Comparison of ENCODE assay signal across 1 cellular context in genomic region chr11:64317961-64318693, GRCh38.
TF ChIP-seq lines count a peak whose summit lies in the region.

Gene PRDX5, plus strand, starts transcription at chr11:64318121. Its CDS starts 95 bp downstream, at chr11:64318216.

TF ChIP-seq in K562, 482 proteins besides CTCF, POLR2A, EP300 and RAD21 (continued from another document and continues in another):
- TF ChIP-seq REST (CRISPR knock-in tag; IDR thresholded peaks at IDR 0.05; ENCODE audit: low read depth) (peak; percentile 20), PTTG1 (tag; IDR thresholded peaks at IDR 0.05; ENCODE audit: low read depth) (no peak), SMARCA5 (IDR thresholded peaks at IDR 0.05) (peak; percentile 64; the same call in 1 of the 2 replicates), TEAD1 (CRISPR knock-in tag; IDR thresholded peaks at IDR 0.05) (0 out of 4 replicates have a peak, but pooled peaks of 1 of the 2 experiments have one; percentile 48), NFRKB (IDR thresholded peaks at IDR 0.05; ENCODE audit: low read depth) (no peak; the same call in 1 of the 2 replicates), BHLHE40 (IDR thresholded peaks at IDR 0.05; ENCODE audit: low read length) (peak; percentile 56), TRIM25 (IDR thresholded peaks at IDR 0.05; ENCODE audit: borderline replicate concordance) (peak; percentile 49; the same call in 1 of the 2 replicates), RBFOX2 (IDR thresholded peaks at IDR 0.05; ENCODE audit: low read depth, low read length) (peak; percentile 82), ELF1 (tag; IDR thresholded peaks at IDR 0.05) (peak; percentile 77; the same call in 1 of the 2 replicates), CHD1 (IDR thresholded peaks at IDR 0.05; ENCODE audit: low read length) (peak; percentile 78), CBFA2T3 (IDR thresholded peaks at IDR 0.05) (no peak), GTF2A2 (tag; IDR thresholded peaks at IDR 0.05) (no peak), SIN3A (IDR thresholded peaks at IDR 0.05; ENCODE audit: borderline replicate concordance in 2 of 2, control insufficient read depth in 1 of 2, low read depth in 2 of 2, low read length in 2 of 2) (no peak; a peak in 1 of 4 replicates), ZNF282 (CRISPR knock-in tag; IDR thresholded peaks at IDR 0.05) (peak; percentile 58; the same call in 1 of the 2 replicates), CREB1 (IDR thresholded peaks at IDR 0.05) (no peak; the same call in 1 of the 2 replicates), CREB1 (CRISPR knock-in tag; IDR thresholded peaks at IDR 0.05) (no peak), DPF2 (IDR thresholded peaks at IDR 0.05) (0 out of 2 replicates have a peak, but pooled peaks have one; percentile 63), SIX5 (IDR thresholded peaks at IDR 0.05; ENCODE audit: borderline replicate concordance in 1 of 2, insufficient read depth in 1 of 2, low read depth in 1 of 2, low read length in 2 of 2) (no peak), CTCFL (IDR thresholded peaks at IDR 0.05; ENCODE audit: borderline replicate concordance, insufficient read depth, low read depth, low read length, poor library complexity, severe bottlenecking) (peak; percentile 84), BCL6 (CRISPR knock-in tag; IDR thresholded peaks at IDR 0.05) (no peak), ZNF764 (CRISPR knock-in tag; IDR thresholded peaks at IDR 0.05; ENCODE audit: low read depth) (no peak), SFPQ (IDR thresholded peaks at IDR 0.05; ENCODE audit: low read depth, low read length) (no peak), ZNF133 (CRISPR knock-in tag; IDR thresholded peaks at IDR 0.05) (no peak), PCBP1 (IDR thresholded peaks at IDR 0.05; ENCODE audit: low read depth, low read length, poor library complexity, severe bottlenecking) (no peak), MEIS2 (IDR thresholded peaks at IDR 0.05; ENCODE audit: partially characterized antibody) (peak; percentile 89), CEBPB (tag; IDR thresholded peaks at IDR 0.05) (peak; percentile 89), CXXC5 (CRISPR knock-in tag; IDR thresholded peaks at IDR 0.05) (peak; percentile 71), HDAC2 (IDR thresholded peaks at IDR 0.05) (peak; percentile 17; the same call in 1 of the 2 replicates), FOXK2 (conservative IDR thresholded peaks at IDR 0.05 in 1 of 2, IDR thresholded peaks at IDR 0.05 in 1 of 2; ENCODE audit: low read depth in 2 of 2) (no peak), KLF6 (CRISPR knock-in tag; IDR thresholded peaks at IDR 0.05; ENCODE audit: borderline replicate concordance) (no peak), CREM (IDR thresholded peaks at IDR 0.05; ENCODE audit: low read depth) (peak; percentile 62), HMGXB4 (CRISPR knock-in tag; IDR thresholded peaks at IDR 0.05) (peak; percentile 80; the same call in 1 of the 2 replicates), JUND (IDR thresholded peaks at IDR 0.05; ENCODE audit: borderline replicate concordance, low read depth, low read length) (peak; percentile 49; the same call in 1 of the 2 replicates), JUND (tag; IDR thresholded peaks at IDR 0.05; ENCODE audit: borderline replicate concordance, low read depth, low read length) (no peak; the same call in 2 of the 3 replicates), PHTF2 (CRISPR knock-in tag; IDR thresholded peaks at IDR 0.05) (no peak), ZNF830 (CRISPR knock-in tag; IDR thresholded peaks at IDR 0.05) (peak; percentile 90; the same call in 1 of the 2 replicates), SUPT5H (IDR thresholded peaks at IDR 0.05) (peak; percentile 77), MCM3 (IDR thresholded peaks at IDR 0.05) (no peak), FOS (IDR thresholded peaks at IDR 0.05; ENCODE audit: extremely low read depth, insufficient read length) (no peak), FUS (optimal IDR thresholded peaks at IDR 0.05; ENCODE audit: low read depth, low read length) (peak; percentile 26), BRD4 (IDR thresholded peaks at IDR 0.05) (no peak), CBFB (CRISPR knock-in tag; IDR thresholded peaks at IDR 0.05) (0 out of 2 replicates have a peak, but pooled peaks have one; percentile 74), CREB3L1 (IDR thresholded peaks at IDR 0.05; ENCODE audit: borderline replicate concordance, low read depth) (peak; percentile 83), MYBL2 (IDR thresholded peaks at IDR 0.05; ENCODE audit: low read depth) (no peak), MYBL2 (CRISPR knock-in tag; IDR thresholded peaks at IDR 0.05; ENCODE audit: borderline replicate concordance) (no peak), CBX5 (IDR thresholded peaks at IDR 0.05; ENCODE audit: borderline replicate concordance, low read depth) (no peak), SIRT6 (IDR thresholded peaks at IDR 0.05; ENCODE audit: low read depth, low read length) (no peak), GTF2E2 (tag; IDR thresholded peaks at IDR 0.05) (0 out of 2 replicates have a peak, but pooled peaks have one; percentile 43), RNF2 (IDR thresholded peaks at IDR 0.05) (0 out of 2 replicates have a peak, but pooled peaks have one; percentile 4), ZNF12 (CRISPR knock-in tag; IDR thresholded peaks at IDR 0.05) (no peak; the same call in 1 of the 2 replicates), KLF1 (tag; IDR thresholded peaks at IDR 0.05) (no peak), SIN3B (IDR thresholded peaks at IDR 0.05; ENCODE audit: low read depth) (0 out of 2 replicates have a peak, but pooled peaks have one; percentile 40), ZNF239 (CRISPR knock-in tag; IDR thresholded peaks at IDR 0.05) (no peak), CTBP1 (IDR thresholded peaks at IDR 0.05; ENCODE audit: borderline replicate concordance) (peak; percentile 93), ZNF511 (CRISPR knock-in tag; IDR thresholded peaks at IDR 0.05) (no peak), LARP7 (IDR thresholded peaks at IDR 0.05) (0 out of 2 replicates have a peak, but pooled peaks have one; percentile 86), EZH2 (IDR thresholded peaks at IDR 0.05; ENCODE audit: borderline replicate concordance, low read depth, low read length) (no peak), ELF2 (CRISPR knock-in tag; IDR thresholded peaks at IDR 0.05) (0 out of 2 replicates have a peak, but pooled peaks have one; percentile 15), RBBP5 (IDR thresholded peaks at IDR 0.05; ENCODE audit: borderline replicate concordance, insufficient read depth, low read length, poor library complexity, severe bottlenecking) (no peak), TARDBP (IDR thresholded peaks at IDR 0.05) (peak; percentile 83; the same call in 1 of the 2 replicates)
